8 cellular contexts compared by ENCODE assay signal in the genomic region with DNA sequence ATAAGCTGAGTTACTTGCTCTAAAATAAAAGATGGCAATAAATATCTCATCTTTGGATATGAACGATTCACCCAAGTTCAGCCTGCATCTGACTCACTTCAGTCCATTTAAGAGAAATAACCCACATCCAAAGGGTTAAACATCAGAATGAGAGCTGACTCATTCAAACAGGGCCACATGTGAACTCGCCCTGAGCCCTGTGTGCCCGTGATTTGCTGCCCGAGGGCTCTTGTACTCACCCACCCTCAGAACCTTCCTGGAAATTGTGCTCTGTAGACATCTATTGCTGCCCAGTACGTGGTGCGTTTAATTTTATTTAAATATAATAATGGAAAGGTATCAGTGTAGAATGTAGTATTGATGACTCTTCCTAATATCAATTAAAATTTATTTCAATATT.
DNase-seq lines count a peak whose midpoint lies in the region; TF ChIP-seq lines count a peak whose summit lies in the region.

No MANE protein-coding gene starts in this region.

- no peak overlapping the region for H3K4ac ChIP-seq in neuronal stem cell (ENCODE audit: low read length)

- H3K36me3 ChIP-seq in BE2C (peaks cover 9% of the 10 kb centered on the region), adrenal gland (replicated peaks in 1 of 2) (no peaks in the 10 kb centered on the region), neuronal stem cell (replicated peaks in 1 of 2; ENCODE audit: control insufficient read depth in 2 of 2, insufficient read depth in 2 of 2, low read length in 2 of 2) (peaks cover 0 to 6% of the 10 kb centered on the region in 2 donors)

- intact Hi-C loops in adrenal gland (cut with DNase I) = loop anchor here in 1 of 2 donors (5.0 kb wide), 1 partner anchor 39 kb away; no protein-coding TSS in a partner anchor

- no peak overlapping the region for H2BK12ac ChIP-seq in neuronal stem cell (ENCODE audit: low read length)

- TF ChIP-seq POLR2A in NB4 (IDR thresholded peaks at IDR 0.05; ENCODE audit: extremely low read depth, insufficient read length) = no peak
- no peak for TF ChIP-seq POLR2A in adrenal gland (IDR thresholded peaks at IDR 0.05)

- peaks cover 5% of the 10 kb centered on the region for H3K36me3 Mint-ChIP-seq in endothelial cell (ENCODE audit: low read depth, unreplicated experiment)

- H4K8ac ChIP-seq in neuronal stem cell (ENCODE audit: low read depth, low read length) = no peak overlapping the region

- H3K79me1 ChIP-seq in neuronal stem cell (ENCODE audit: low read depth, low read length) = no peaks in the 10 kb centered on the region

- no peaks in the 10 kb centered on the region for H3K27me3 ChIP-seq in BE2C
- H3K27me3 ChIP-seq in adrenal gland = no peaks in the 10 kb centered on the region
- H3K27me3 ChIP-seq in neuronal stem cell (ENCODE audit: control insufficient read depth in 3 of 3, insufficient read depth in 3 of 3, low read depth in 1 of 3, low read length in 3 of 3) = no peaks in the 10 kb centered on the region

- H3K27ac Mint-ChIP-seq in endothelial cell (ENCODE audit: unreplicated experiment) = no peak overlapping the region

- H3K4me2 ChIP-seq in neuronal stem cell (ENCODE audit: insufficient read depth, low read length, poor library complexity, severe bottlenecking) = no peak overlapping the region

- H3K9ac ChIP-seq in neuronal stem cell (ENCODE audit: low read depth, low read length, poor library complexity) = no peak overlapping the region

- WGBS in adrenal gland, 4 donors = 27 to 41% (median 31%) methylated on average over 6 of the region's 6 CpGs
- WGBS in neuronal stem cell (ENCODE audit: extremely low coverage in 2 of 2, insufficient read length in 2 of 2, insufficient replicate concordance in 1 of 2), 2 donors = no CpG with 5 or more reads among the region's 6 CpGs

- H2BK120ac ChIP-seq in neuronal stem cell (ENCODE audit: low read depth, low read length) = no peak overlapping the region

- peak overlapping the region; percentile 5; the same call in 1 of the 2 replicates for H3K4me3 ChIP-seq in BE2C (ENCODE audit: low read depth, low read length)
- H3K4me3 ChIP-seq in NB4 (ENCODE audit: low read depth, low read length) = no peak overlapping the region
- H3K4me3 ChIP-seq in adrenal gland = no peak overlapping the region
- no peak overlapping the region for H3K4me3 ChIP-seq in neuronal stem cell (ENCODE audit: low read length in 2 of 2)

- no peaks in the 10 kb centered on the region for H3K9me3 Mint-ChIP-seq in endothelial cell (ENCODE audit: unreplicated experiment)

- H3K4me3 Mint-ChIP-seq in endothelial cell (ENCODE audit: unreplicated experiment) = no peak overlapping the region

- H3K18ac ChIP-seq in neuronal stem cell (ENCODE audit: low read length) = no peak overlapping the region

- H3K9me3 ChIP-seq in BE2C = no peaks in the 10 kb centered on the region
- H3K9me3 ChIP-seq in adrenal gland (replicated peaks in 1 of 3) = no peaks in the 10 kb centered on the region
- no peaks in the 10 kb centered on the region for H3K9me3 ChIP-seq in neuronal stem cell (replicated peaks in 1 of 2; ENCODE audit: control insufficient read depth in 2 of 2, insufficient read depth in 1 of 2, low read depth in 1 of 2, low read length in 2 of 2)

- no peak for TF ChIP-seq CTCF in BE2C (IDR thresholded peaks at IDR 0.05; ENCODE audit: low read depth, low read length)
- TF ChIP-seq CTCF in NB4 (IDR thresholded peaks at IDR 0.05; ENCODE audit: low read depth, low read length) = no peak
- TF ChIP-seq CTCF in adrenal gland (IDR thresholded peaks at IDR 0.05) = no peak
- no peak for TF ChIP-seq CTCF in endothelial cell (IDR thresholded peaks at IDR 0.05; ENCODE audit: unreplicated experiment)

- no peak overlapping the region for H2AK5ac ChIP-seq in neuronal stem cell (ENCODE audit: low read depth, low read length)

- no peak overlapping the region for H2BK5ac ChIP-seq in neuronal stem cell (ENCODE audit: low read length)

- H2BK15ac ChIP-seq in neuronal stem cell (ENCODE audit: low read length) = no peak overlapping the region

- DNase-seq in BE2C (peak; percentile 76), NB4 (ENCODE audit: low read depth) (peak; percentile 42), adrenal gland (peak in 6 of 7 donors; percentile 57 to 85 (median 68)), lung microvascular endothelial cell (ENCODE audit: low read depth in 2 of 2) (peak; percentile 80 to 84), ureter (ENCODE audit: low spot score) (peak; percentile 43), endothelial cell (ENCODE audit: low spot score) (no peak), SKM-1 treated with dmso at 0.1 percent for 144 hours (lab: John Stamatoyannopoulos, UW; ENCODE audit: unreplicated experiment) (no peak), neuronal stem cell (ENCODE audit: low spot score) (no peak)

- peaks cover 51% of the 10 kb centered on the region for H3K4me1 Mint-ChIP-seq in endothelial cell (ENCODE audit: unreplicated experiment)

- no peak overlapping the region for H4K91ac ChIP-seq in neuronal stem cell (ENCODE audit: low read depth, low read length, poor library complexity)

- H3K27me3 Mint-ChIP-seq in endothelial cell (ENCODE audit: unreplicated experiment) = peaks cover 5% of the 10 kb centered on the region

- H2AFZ ChIP-seq in neuronal stem cell (ENCODE audit: low read length) = no peak overlapping the region

- no peak overlapping the region for H3K14ac ChIP-seq in neuronal stem cell (ENCODE audit: low read length)

- H3K27ac ChIP-seq in adrenal gland (peak overlapping the region in 2 of 5 donors; percentile 21 to 87), neuronal stem cell (replicated peaks; ENCODE audit: low read length) (no peak overlapping the region)

- H3K23ac ChIP-seq in neuronal stem cell (ENCODE audit: low read depth, low read length, poor library complexity) = no peak overlapping the region

- H3K4me1 ChIP-seq in BE2C (peaks cover 32% of the 10 kb centered on the region), adrenal gland (replicated peaks in 1 of 2) (peaks cover 30 to 71% of the 10 kb centered on the region in 2 donors), neuronal stem cell (ENCODE audit: control insufficient read depth in 2 of 2, insufficient read depth in 1 of 2, low read depth in 1 of 2, low read length in 2 of 2) (peaks cover 15 to 30% of the 10 kb centered on the region in 2 donors)

Comparison
In these comparisons a context has a peak if more than half of its experiments do, and no peak if none do; other contexts are left out.
1. DNase-seq: peak in BE2C (single experiment), NB4 (single experiment), adrenal gland (6 of 7), lung microvascular endothelial cell (2 of 2) and ureter (single experiment); none in endothelial cell (single experiment), SKM-1 treated with dmso at 0.1 percent for 144 hours (single experiment) and neuronal stem cell (single experiment).